In the genomic region with DNA sequence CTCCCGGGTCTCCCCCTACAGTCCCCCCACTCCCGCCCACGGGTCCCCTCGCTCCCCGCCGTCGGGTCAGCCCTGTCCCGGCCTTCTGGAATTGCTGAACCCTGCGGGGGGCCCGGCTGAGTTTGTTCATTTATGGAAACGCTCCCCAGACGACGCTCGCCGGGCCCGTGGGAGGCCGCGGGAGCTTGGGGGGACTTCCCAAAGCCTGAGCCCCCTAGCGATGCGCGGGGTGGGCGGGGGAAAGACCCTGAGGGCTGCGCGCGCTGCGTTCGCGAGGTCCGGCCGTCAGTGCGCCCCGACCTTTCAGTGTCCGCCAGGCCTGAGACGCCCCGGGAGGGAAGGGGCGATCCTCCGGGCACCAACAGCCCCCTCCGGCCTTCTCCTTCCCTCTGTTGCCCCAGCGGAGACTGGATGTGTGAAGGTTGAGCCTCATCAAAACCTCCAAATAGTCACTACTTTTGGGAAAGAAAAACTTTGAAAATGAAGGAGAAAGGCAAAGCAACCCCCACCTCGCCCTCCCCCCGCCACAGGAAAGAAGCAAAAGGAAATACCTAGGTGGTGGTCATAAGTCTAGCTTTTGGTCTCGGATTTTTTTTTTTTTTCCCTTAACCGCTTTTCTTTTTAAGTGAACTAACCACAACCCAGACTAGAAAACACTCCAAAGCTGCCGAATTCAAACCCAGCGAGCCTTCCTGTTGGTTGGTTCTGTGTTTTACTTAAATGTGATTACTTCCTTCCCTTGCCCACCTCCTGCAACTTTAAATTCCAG, we compare ENCODE assay signal across 8 cellular contexts. TPM values are rescaled to one million over a fixed set of nuclear protein-coding genes. Genes with fewer than 3 reads are reported as not detected.
DNase-seq lines count a peak whose midpoint lies in the region; TF ChIP-seq lines count a peak whose summit lies in the region.

No MANE protein-coding gene starts in this region.

- no peaks in the 10 kb centered on the region for H3K36me3 ChIP-seq in ACC112 (ENCODE audit: insufficient read depth, low read length)
- H3K36me3 ChIP-seq in duodenal mucosa (ENCODE audit: control insufficient read depth in 1 of 2, insufficient read depth in 2 of 2, low read length in 2 of 2), result no peaks in the 10 kb centered on the region

- H3K4me1 ChIP-seq in ACC112 (ENCODE audit: control insufficient read depth, insufficient read depth, low read length, unreplicated experiment), result no peaks in the 10 kb centered on the region
- peaks cover 0 to 6% of the 10 kb centered on the region in 2 donors for H3K4me1 ChIP-seq in duodenal mucosa (ENCODE audit: control insufficient read depth in 1 of 2, insufficient read depth in 2 of 2, low read length in 2 of 2)

- H3K27me3 ChIP-seq in ACC112 (ENCODE audit: insufficient read depth, low read length) (peaks cover 75% of the 10 kb centered on the region), duodenal mucosa (ENCODE audit: control insufficient read depth in 1 of 2, insufficient read depth in 2 of 2, low read length in 2 of 2) (peaks cover 35 to 51% of the 10 kb centered on the region in 2 donors)

- peak overlapping the region; percentile 50 for H2AFZ ChIP-seq in ACC112 (ENCODE audit: low read length, unreplicated experiment)

- H3K4me3 ChIP-seq in ACC112 (ENCODE audit: low read depth, low read length) (peak overlapping the region; percentile 78; the same call in 1 of the 2 replicates), duodenal mucosa (ENCODE audit: low read depth in 1 of 2, low read length in 2 of 2) (peak overlapping the region; percentile 13 to 51)
- no peak overlapping the region for H3K4me3 ChIP-seq in Jurkat, Clone E6-1 (ENCODE audit: low read length)

- H3K9ac ChIP-seq in duodenal mucosa (ENCODE audit: low read depth in 1 of 2, low read length in 2 of 2), result no peak overlapping the region

- H3K27ac Mint-ChIP-seq in osteocyte (ENCODE audit: unreplicated experiment), result no peak overlapping the region

- H3K9me3 Mint-ChIP-seq in osteocyte (ENCODE audit: unreplicated experiment), result no peaks in the 10 kb centered on the region

- peaks cover 39% of the 10 kb centered on the region for H3K27me3 Mint-ChIP-seq in osteocyte (ENCODE audit: unreplicated experiment)

- DNase-seq in GM19240 (ENCODE audit: insufficient read length, low spot score) (peak; percentile 29), osteocyte (ENCODE audit: extremely low spot score, unreplicated experiment) (no peak), NCI-H345 (lab: John Stamatoyannopoulos, UW) (no peak), dermis blood vessel endothelial cell (no peak)
- DNase-seq in Jurkat, Clone E6-1 (ENCODE audit: low read depth, low spot score), result peak; percentile 69
- no peak for DNase-seq in activated CD4-positive, CD25-positive, alpha-beta regulatory T cell (lab: John Stamatoyannopoulos, UW)

- H3K27ac ChIP-seq in ACC112 (ENCODE audit: low read depth, low read length) (no peak overlapping the region), duodenal mucosa (ENCODE audit: low read depth, low read length) (no peak overlapping the region)

- peak overlapping the region; percentile 58 for H3K4me3 Mint-ChIP-seq in osteocyte (ENCODE audit: unreplicated experiment)

- no peaks in the 10 kb centered on the region for H3K79me2 ChIP-seq in ACC112 (ENCODE audit: control insufficient read depth, insufficient read depth, low read length, unreplicated experiment)

- no peaks in the 10 kb centered on the region for H3K36me3 Mint-ChIP-seq in osteocyte (ENCODE audit: unreplicated experiment)

- H3K9me3 ChIP-seq in duodenal mucosa (ENCODE audit: control insufficient read depth in 1 of 2, low read length in 2 of 2), result no peaks in the 10 kb centered on the region

- peaks cover 27% of the 10 kb centered on the region for H3K4me1 Mint-ChIP-seq in osteocyte (ENCODE audit: unreplicated experiment)

- TF ChIP-seq CTCF in osteocyte (IDR thresholded peaks at IDR 0.05), result peak; percentile 5

RNA-seq across cellular contexts. Expression of gene CYS1, which starts 0.5 kb away (rescaled TPM):
- not detected for polyA plus RNA-seq in Jurkat, Clone E6-1 (2012; ENCODE audit: insufficient read depth, insufficient read length)
- total RNA-seq in osteocyte (5.1 and 5.5 TPM in 2 replicates), dermis blood vessel endothelial cell (0.74 and 1.2 TPM in 2 replicates)

RNA-seq across cellular contexts. Expression of gene KLF11, which starts 37.4 kb away (rescaled TPM):
- polyA plus RNA-seq in Jurkat, Clone E6-1 (2012; ENCODE audit: insufficient read depth, insufficient read length), result 4.6 TPM
- total RNA-seq in osteocyte, result 15.9 and 17.4 TPM in 2 replicates
- 7.6 and 11.6 TPM in 2 replicates for total RNA-seq in dermis blood vessel endothelial cell

RNA-seq across cellular contexts. Expression of gene RRM2, which starts 41.8 kb away (rescaled TPM):
- polyA plus RNA-seq in Jurkat, Clone E6-1 (2012; ENCODE audit: insufficient read depth, insufficient read length), result 564 TPM
- total RNA-seq in osteocyte (28.3 and 33.6 TPM in 2 replicates), dermis blood vessel endothelial cell (19.9 and 90.8 TPM in 2 replicates)

Comparison
In these comparisons a context has a peak if more than half of its experiments do, and no peak if none do; other contexts are left out.
1. DNase-seq: peak in GM19240 (single experiment) and Jurkat, Clone E6-1 (single experiment); none in osteocyte (single experiment), NCI-H345 (single experiment), activated CD4-positive, CD25-positive, alpha-beta regulatory T cell (0 of 4) and dermis blood vessel endothelial cell (single experiment).